In genomic region chr1:202031796-202032195, GRCh38 we compare ENCODE assay signal across 23 cellular contexts.
"Had no signal": no experiment of that assay in that cellular context is flagged by ENCODE, and none has a peak within 500 bp of the region (broad histone marks: within the 10 kb centered on the region; RNA-seq: fewer than 3 reads in every experiment).

No MANE protein-coding gene starts in this region.

- H3K4me1 Mint-ChIP-seq: activated CD4-positive, alpha-beta T cell treated with anti-CD3 and anti-CD28 coated beads, Interleukin-2, amount 10 ng/mL, durations not matched to agents 7 days and 5 days; activated CD8-positive, alpha-beta memory T cell treated with anti-CD3 and anti-CD28 coated beads, Interleukin-2, amount 10 ng/mL, durations not matched to agents 7 days and 5 days; activated naive CD4-positive, alpha-beta T cell treated with anti-CD3 and anti-CD28 coated beads, Interleukin-2, amount 10 ng/mL, durations not matched to agents 7 days and 5 days; brain; naive B cell had no signal

- FAIRE-seq: endometrium had no signal

- H3K27me3 ChIP-seq: thyroid gland had no signal

- H3K27ac ChIP-seq: left ventricle myocardium inferior, thyroid gland had no signal

- H3K36me3 Mint-ChIP-seq: activated CD8-positive, alpha-beta memory T cell treated with anti-CD3 and anti-CD28 coated beads, Interleukin-2, amount 10 ng/mL, durations not matched to agents 7 days and 5 days; activated naive CD4-positive, alpha-beta T cell treated with anti-CD3 and anti-CD28 coated beads, Interleukin-2, amount 10 ng/mL, durations not matched to agents 7 days and 5 days; brain; naive B cell had no signal

- ATAC-seq: activated CD8-positive, alpha-beta memory T cell treated with anti-CD3 and anti-CD28 coated beads, Interleukin-2, amount 10 ng/mL, durations not matched to agents 7 days and 5 days; activated CD8-positive, alpha-beta T cell treated with anti-CD3 and anti-CD28 coated beads for 36 hours; esophagus mucosa; mucosa of descending colon had no signal

- H3K4me3 Mint-ChIP-seq: activated CD4-positive, alpha-beta T cell treated with anti-CD3 and anti-CD28 coated beads, Interleukin-2, amount 10 ng/mL, durations not matched to agents 7 days and 5 days; activated CD8-positive, alpha-beta memory T cell treated with anti-CD3 and anti-CD28 coated beads, Interleukin-2, amount 10 ng/mL, durations not matched to agents 7 days and 5 days; activated CD8-positive, alpha-beta T cell treated with anti-CD3 and anti-CD28 coated beads for 36 hours; activated naive CD4-positive, alpha-beta T cell treated with anti-CD3 and anti-CD28 coated beads, Interleukin-2, amount 10 ng/mL, durations not matched to agents 7 days and 5 days; brain; dendritic cell treated with granulocyte-macrophage colony-stimulating factor and Interleukin-4, amounts not matched to agents 40 ng/mL and 50 ng/mL, for 4 days; naive B cell; neural crest cell had no signal

- H3K36me3 ChIP-seq: left ventricle myocardium inferior, thyroid gland had no signal

- H3K9me3 ChIP-seq: left ventricle myocardium inferior, mucosa of descending colon, thyroid gland had no signal

- DNase-seq: activated CD4-positive, alpha-beta T cell treated with anti-CD3 and anti-CD28 coated beads, Interleukin-2, amount 10 ng/mL, durations not matched to agents 7 days and 5 days; activated CD4-positive, CD25-positive, alpha-beta regulatory T cell treated with anti-CD3 and anti-CD28 coated beads, Interleukin-2, amount 50 U/mL, for 72 hours; activated CD8-positive, alpha-beta memory T cell treated with anti-CD3 and anti-CD28 coated beads, Interleukin-2, amount 10 ng/mL, durations not matched to agents 7 days and 5 days; activated CD8-positive, alpha-beta T cell treated with anti-CD3 and anti-CD28 coated beads for 36 hours; activated effector memory CD4-positive, alpha-beta T cell treated with anti-CD3 and anti-CD28 coated beads, Interleukin-2, amount 50 U/mL, for 16 hours; activated naive CD4-positive, alpha-beta T cell treated with anti-CD3 and anti-CD28 coated beads, Interleukin-2, amount 10 ng/mL, durations not matched to agents 7 days and 5 days; activated T-cell treated with anti-CD3 and anti-CD28 coated beads for 4 hours; caudate nucleus; effector CD4-positive, alpha-beta T cell; foreskin melanocyte; hippocampal formation; kidney glomerular epithelial cell; left ventricle myocardium inferior; mucosa of descending colon; naive B cell; stimulated activated CD4-positive, alpha-beta T cell treated with anti-CD3 and anti-CD28 coated beads, Interleukin-4, amount 100 ng/mL, for 24 hours; stimulated activated naive CD4-positive, alpha-beta T cell treated with Interleukin-2 at 50 U/mL for 16 hours; thyroid gland had no signal

- H3K9me3 Mint-ChIP-seq: activated CD4-positive, alpha-beta T cell treated with anti-CD3 and anti-CD28 coated beads, Interleukin-2, amount 10 ng/mL, durations not matched to agents 7 days and 5 days; activated CD8-positive, alpha-beta T cell treated with anti-CD3 and anti-CD28 coated beads for 36 hours; activated naive CD4-positive, alpha-beta T cell treated with anti-CD3 and anti-CD28 coated beads, Interleukin-2, amount 10 ng/mL, durations not matched to agents 7 days and 5 days; dendritic cell treated with granulocyte-macrophage colony-stimulating factor and Interleukin-4, amounts not matched to agents 40 ng/mL and 50 ng/mL, for 4 days; naive B cell; neural crest cell had no signal

- H3K27ac Mint-ChIP-seq: activated CD4-positive, alpha-beta T cell treated with anti-CD3 and anti-CD28 coated beads, Interleukin-2, amount 10 ng/mL, durations not matched to agents 7 days and 5 days; activated CD8-positive, alpha-beta memory T cell treated with anti-CD3 and anti-CD28 coated beads, Interleukin-2, amount 10 ng/mL, durations not matched to agents 7 days and 5 days; activated CD8-positive, alpha-beta T cell treated with anti-CD3 and anti-CD28 coated beads for 36 hours; activated naive CD4-positive, alpha-beta T cell treated with anti-CD3 and anti-CD28 coated beads, Interleukin-2, amount 10 ng/mL, durations not matched to agents 7 days and 5 days; dendritic cell treated with granulocyte-macrophage colony-stimulating factor and Interleukin-4, amounts not matched to agents 40 ng/mL and 50 ng/mL, for 4 days had no signal

- H3K4me3 ChIP-seq: left ventricle myocardium inferior, mucosa of descending colon, thyroid gland had no signal

- H3K27me3 Mint-ChIP-seq: activated CD8-positive, alpha-beta T cell treated with anti-CD3 and anti-CD28 coated beads for 36 hours had no signal
